1 cellular context compared by ENCODE assay signal in the genomic region with DNA sequence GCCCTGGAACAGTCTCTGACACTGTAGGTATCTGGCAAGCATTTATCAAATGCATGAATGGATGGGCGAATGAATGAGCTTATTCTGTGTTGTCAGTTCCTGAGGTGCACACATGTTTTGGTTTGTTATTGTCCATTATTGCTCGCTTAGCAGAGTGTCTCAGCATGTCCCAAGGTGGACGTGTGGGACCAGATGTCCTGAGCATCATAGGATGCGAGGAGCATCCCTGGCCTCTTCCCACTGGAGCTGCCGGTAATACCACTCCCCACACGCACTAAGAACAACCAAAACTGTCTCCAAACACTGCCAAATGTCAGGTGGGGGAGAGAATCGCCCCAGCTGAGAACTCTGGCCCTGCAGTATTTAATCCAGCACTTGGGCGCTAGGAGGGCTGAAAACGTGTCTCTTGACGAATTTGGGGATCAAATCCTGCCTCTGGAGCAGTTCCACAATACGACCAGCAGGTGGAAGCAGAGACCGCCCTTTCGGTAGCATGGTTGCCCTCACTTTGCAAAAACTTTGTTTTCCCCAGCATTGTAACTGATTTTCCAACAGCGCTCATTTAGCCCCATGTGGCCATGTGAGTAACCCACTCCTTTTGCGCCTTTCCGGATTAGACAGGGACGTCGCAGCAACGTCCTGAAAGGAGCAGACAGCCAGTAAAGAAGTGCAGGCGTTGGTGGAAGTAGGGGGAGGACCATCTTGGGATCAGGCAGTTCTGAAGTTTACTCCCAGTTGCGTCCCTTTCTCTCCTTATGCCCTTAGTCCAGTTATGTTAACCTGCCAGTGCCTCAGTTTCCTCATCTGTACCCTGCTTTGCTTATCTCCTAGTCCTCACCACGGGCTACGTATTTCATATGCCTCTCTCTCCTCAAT.
TF ChIP-seq lines count a peak whose summit lies in the region.

No MANE protein-coding gene starts in this region.

TF ChIP-seq in IMR-90, 13 proteins besides CTCF, POLR2A, EP300 and RAD21:
- TF ChIP-seq MAFK (IDR thresholded peaks at IDR 0.05; ENCODE audit: low read depth, low read length) (peak; percentile 19; the same call in 1 of the 2 replicates), SMC3 (IDR thresholded peaks at IDR 0.05; ENCODE audit: low read depth, low read length) (peak; percentile 94), FOS (IDR thresholded peaks at IDR 0.05; ENCODE audit: low read depth, low read length) (no peak), CHD1 (IDR thresholded peaks at IDR 0.05; ENCODE audit: low read depth, low read length) (no peak), MXI1 (IDR thresholded peaks at IDR 0.05; ENCODE audit: borderline replicate concordance, low read depth, low read length) (no peak)
- TF ChIP-seq, protein P1, sequence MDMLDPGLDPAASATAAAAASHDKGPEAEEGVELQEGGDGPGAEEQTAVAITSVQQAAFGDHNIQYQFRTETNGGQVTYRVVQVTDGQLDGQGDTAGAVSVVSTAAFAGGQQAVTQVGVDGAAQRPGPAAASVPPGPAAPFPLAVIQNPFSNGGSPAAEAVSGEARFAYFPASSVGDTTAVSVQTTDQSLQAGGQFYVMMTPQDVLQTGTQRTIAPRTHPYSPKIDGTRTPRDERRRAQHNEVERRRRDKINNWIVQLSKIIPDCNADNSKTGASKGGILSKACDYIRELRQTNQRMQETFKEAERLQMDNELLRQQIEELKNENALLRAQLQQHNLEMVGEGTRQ (IDR thresholded peaks at IDR 0.05; ENCODE audit: low read depth, low read length): peak; percentile 60
